3 cellular contexts compared by ENCODE assay signal in genomic region chr6:13973422-13973821, GRCh38. TPM values are rescaled to one million over a fixed set of nuclear protein-coding genes. Genes with fewer than 3 reads are reported as not detected.
"Had no signal": no experiment of that assay in that cellular context is flagged by ENCODE, and none has a peak within 500 bp of the region (broad histone marks: within the 10 kb centered on the region; RNA-seq: fewer than 3 reads in every experiment).

No MANE protein-coding gene starts in this region.

RNA-seq across cellular contexts. Expression of gene RNF182, which starts 48.7 kb away (rescaled TPM):
- total RNA-seq: HepG2, HT-29 had no signal
- polyA plus RNA-seq: HepG2, IgD-negative memory B cell had no signal
